16 cellular contexts compared by ENCODE assay signal in genomic region chr3:53195066-53195450, GRCh38. TPM values are rescaled to one million over a fixed set of nuclear protein-coding genes. Genes with fewer than 3 reads are reported as not detected.
DNase-seq lines count a peak whose midpoint lies in the region; ATAC-seq and TF ChIP-seq lines count a peak whose summit lies in the region.
"Had no signal": no experiment of that assay in that cellular context is flagged by ENCODE, and none has a peak within 500 bp of the region (broad histone marks: within the 10 kb centered on the region; RNA-seq: fewer than 3 reads in every experiment).

No MANE protein-coding gene starts in this region.

- peak; percentile 56 for DNase-seq in activated effector memory CD4-positive, alpha-beta T cell treated with anti-CD3 and anti-CD28 coated beads, Interleukin-2, amount 50 U/mL, for 16 hours
- no peak for DNase-seq in activated effector memory CD4-positive, alpha-beta T cell treated with Interleukin-2 at 50 U/mL for 16 hours
- DNase-seq in Karpas-422: no peak
- peak; percentile 81 for DNase-seq in chondrocyte (ENCODE audit: low spot score)
- no peak for DNase-seq in Calu3
- DNase-seq: Caco-2, IMR-90, NCI-H1417 treated with DMSO at 0.1 percent for 48 hours, NCI-H2029 treated with DMSO at 0.1 percent for 48 hours, NCI-H510A, SIG-M5 had no signal

- H3K4me3 Mint-ChIP-seq in chondrocyte (ENCODE audit: unreplicated experiment) (no peak overlapping the region), Calu3 (ENCODE audit: low read depth, unreplicated experiment) (no peak overlapping the region)
- no peak overlapping the region for H3K4me3 Mint-ChIP-seq in stimulated activated memory B cell treated with anti-CD40 and anti-IgM and Interleukin-4, amounts not matched to agents 10 μg/mL and 1 μg/mL and 100 μg/mL, for 72 hours

- H3K79me2 ChIP-seq in Karpas-422 (ENCODE audit: low read length): peaks cover 21% of the 10 kb centered on the region

- no peak overlapping the region for H2AFZ ChIP-seq in Karpas-422 (ENCODE audit: low read length)

- peaks cover 89% of the 10 kb centered on the region for H3K4me1 ChIP-seq in Karpas-422 (ENCODE audit: low read length)
- H3K4me1 ChIP-seq: Caco-2 had no signal

- ATAC-seq in stimulated activated memory B cell treated with anti-CD40 and anti-IgM and Interleukin-4, amounts not matched to agents 10 μg/mL and 1 μg/mL and 100 μg/mL, for 72 hours: no peak
- ATAC-seq in GM18868 (IDR thresholded peaks at IDR 0.05; ENCODE audit: unreplicated experiment) (no peak), HG03354 (IDR thresholded peaks at IDR 0.05; ENCODE audit: poor library complexity, severe bottlenecking, unreplicated experiment) (no peak)

- H3K27ac ChIP-seq in Karpas-422 (ENCODE audit: low read length): peak overlapping the region; percentile 73

- peaks cover 33% of the 10 kb centered on the region for H3K4me1 Mint-ChIP-seq in chondrocyte (ENCODE audit: low read depth)
- peaks cover 46% of the 10 kb centered on the region for H3K4me1 Mint-ChIP-seq in stimulated activated memory B cell treated with anti-CD40 and anti-IgM and Interleukin-4, amounts not matched to agents 10 μg/mL and 1 μg/mL and 100 μg/mL, for 72 hours
- peaks cover 7% of the 10 kb centered on the region for H3K4me1 Mint-ChIP-seq in Calu3 (ENCODE audit: low read depth, unreplicated experiment)

- no peaks in the 10 kb centered on the region for H3K27me3 Mint-ChIP-seq in chondrocyte (ENCODE audit: low read depth)
- no peaks in the 10 kb centered on the region for H3K27me3 Mint-ChIP-seq in stimulated activated memory B cell treated with anti-CD40 and anti-IgM and Interleukin-4, amounts not matched to agents 10 μg/mL and 1 μg/mL and 100 μg/mL, for 72 hours
- no peaks in the 10 kb centered on the region for H3K27me3 Mint-ChIP-seq in Calu3 (ENCODE audit: unreplicated experiment)

- no peak overlapping the region for H3K27ac Mint-ChIP-seq in chondrocyte (ENCODE audit: unreplicated experiment)
- peak overlapping the region; percentile 73 for H3K27ac Mint-ChIP-seq in stimulated activated memory B cell treated with anti-CD40 and anti-IgM and Interleukin-4, amounts not matched to agents 10 μg/mL and 1 μg/mL and 100 μg/mL, for 72 hours
- no peak overlapping the region for H3K27ac Mint-ChIP-seq in Calu3 (ENCODE audit: unreplicated experiment)

- TF ChIP-seq CTCF in chondrocyte (IDR thresholded peaks at IDR 0.05) (no peak), Calu3 (IDR thresholded peaks at IDR 0.05; ENCODE audit: unreplicated experiment) (no peak)

- intact Hi-C loops in Calu3 (cut with micrococcal nuclease; ENCODE audit: unreplicated experiment): no loop called here

- no peak overlapping the region for H3K4me3 ChIP-seq in Karpas-422 (ENCODE audit: low read length)
- H3K4me3 ChIP-seq: A549, GM12878 had no signal

- peak overlapping the region; percentile 30; the same call in 1 of the 2 replicates for H3K9ac ChIP-seq in Karpas-422 (ENCODE audit: low read length)

- no peaks in the 10 kb centered on the region for H3K9me2 ChIP-seq in Karpas-422 (replicated peaks; ENCODE audit: insufficient read depth, low read length)

- H3K27me3 ChIP-seq in Karpas-422 (ENCODE audit: low read length): no peaks in the 10 kb centered on the region

- H3K36me3 Mint-ChIP-seq in chondrocyte (ENCODE audit: low read depth) (peaks cover 2% of the 10 kb centered on the region), Calu3 (ENCODE audit: insufficient read depth, unreplicated experiment) (peaks cover 15% of the 10 kb centered on the region)
- H3K36me3 Mint-ChIP-seq in stimulated activated memory B cell treated with anti-CD40 and anti-IgM and Interleukin-4, amounts not matched to agents 10 μg/mL and 1 μg/mL and 100 μg/mL, for 72 hours: peaks cover 26% of the 10 kb centered on the region

- no peaks in the 10 kb centered on the region for H4K20me1 ChIP-seq in Karpas-422 (ENCODE audit: insufficient read depth, low read depth, low read length)

- H3K9me3 Mint-ChIP-seq in chondrocyte (ENCODE audit: low read depth): no peaks in the 10 kb centered on the region
- no peaks in the 10 kb centered on the region for H3K9me3 Mint-ChIP-seq in stimulated activated memory B cell treated with anti-CD40 and anti-IgM and Interleukin-4, amounts not matched to agents 10 μg/mL and 1 μg/mL and 100 μg/mL, for 72 hours
- H3K9me3 Mint-ChIP-seq in Calu3 (ENCODE audit: low read depth, unreplicated experiment): no peaks in the 10 kb centered on the region

- CTCF ChIA-PET in Calu3 (lab: Charles Lee): interaction anchor here (0.6 to 2.5 kb wide), 5 partner anchors 34 to 81 kb away, joined by 3 to 16 read pairs (median 5); partner anchors contain the start of gene PRKCD

- peaks cover 25% of the 10 kb centered on the region for H3K36me3 ChIP-seq in Karpas-422 (ENCODE audit: insufficient read depth, low read length)

- H3K9me3 ChIP-seq in Karpas-422 (ENCODE audit: low read length): no peaks in the 10 kb centered on the region
- H3K9me3 ChIP-seq: A549, Caco-2 had no signal

- peak overlapping the region; percentile 76 for H3K4me2 ChIP-seq in Karpas-422 (ENCODE audit: low read depth, low read length, poor library complexity, severe bottlenecking)

- BruUV-seq in Calu3 (replicated peaks; lab: Mats Ljungman, UMichigan): no TSS peak

RNA-seq across cellular contexts. Expression of gene PRKCD, which starts 34.0 kb away (rescaled TPM):
- total RNA-seq in Karpas-422 (2014; rRNA removed; shearing (Covaris generic); ENCODE audit: low replicate concordance): 22.7 and 27.9 TPM in 2 replicates
- 11.6 to 20.0 TPM (median 17.1 TPM) in 3 replicates for total RNA-seq in chondrocyte
- 24.4 and 25.2 TPM in 2 replicates for total RNA-seq in Calu3 (2022)

Comparison
In these comparisons a context has a peak if more than half of its experiments do, and no peak if none do; other contexts are left out.
1. DNase-seq: peak in activated effector memory CD4-positive, alpha-beta T cell treated with anti-CD3 and anti-CD28 coated beads, Interleukin-2, amount 50 U/mL, for 16 hours (single experiment) and chondrocyte (single experiment); none in activated effector memory CD4-positive, alpha-beta T cell treated with Interleukin-2 at 50 U/mL for 16 hours (single experiment), Karpas-422 (single experiment) and Calu3 (single experiment).